ENCODE assay signal across 20 cellular contexts in genomic region chr15:49174902-49175301, GRCh38.
"Had no signal": no experiment of that assay in that cellular context is flagged by ENCODE, and none has a peak within 500 bp of the region (broad histone marks: within the 10 kb centered on the region; RNA-seq: fewer than 3 reads in every experiment).

No MANE protein-coding gene starts in this region.

- H3K4me3 Mint-ChIP-seq: activated CD4-positive, alpha-beta memory T cell treated with anti-CD3 and anti-CD28 coated beads for 36 hours; activated naive CD8-positive, alpha-beta T cell treated with anti-CD3 and anti-CD28 coated beads, Interleukin-2, amount 10 ng/mL, durations not matched to agents 7 days and 5 days; memory B cell; naive thymus-derived CD4-positive, alpha-beta T cell; stimulated activated naive CD8-positive, alpha-beta T cell treated with anti-CD3 and anti-CD28 coated beads, Interleukin-15, amount 100 ng/mL, for 72 hours had no signal

- DNase-seq: activated CD4-positive, alpha-beta memory T cell treated with anti-CD3 and anti-CD28 coated beads for 36 hours; activated CD4-positive, alpha-beta T cell treated with anti-CD3 and anti-CD28 coated beads for 1 hour; activated CD8-positive, alpha-beta memory T cell treated with anti-CD3 and anti-CD28 coated beads, Interleukin-2, amount 50 U/mL, for 4 hours; activated naive CD8-positive, alpha-beta T cell treated with anti-CD3 and anti-CD28 coated beads, Interleukin-2, amount 10 ng/mL, durations not matched to agents 7 days and 5 days; anterior cingulate cortex; brain microvascular endothelial cell; cortex of kidney; effector CD8-positive, alpha-beta T cell; foreskin melanocyte; left ventricle myocardium inferior; naive thymus-derived CD4-positive, alpha-beta T cell; sigmoid colon; stimulated activated CD4-positive, alpha-beta T cell treated with anti-CD3 and anti-CD28 coated beads, Interleukin-1b, Interleukin-23, amount 100 ng/mL, for 48 hours; stimulated activated naive CD8-positive, alpha-beta T cell treated with anti-CD3 and anti-CD28 coated beads, Interleukin-15, amount 100 ng/mL, for 72 hours; T1000; upper lobe of right lung had no signal

- H3K4me3 ChIP-seq: left ventricle myocardium inferior, mucosa of descending colon, sigmoid colon, upper lobe of right lung had no signal

- H3K27me3 ChIP-seq: brain microvascular endothelial cell, sigmoid colon, upper lobe of right lung had no signal

- H3K9me3 ChIP-seq: left ventricle myocardium inferior, mucosa of descending colon, sigmoid colon, upper lobe of right lung had no signal

- H2AFZ ChIP-seq: parathyroid adenoma had no signal

- H3K9ac ChIP-seq: parathyroid adenoma had no signal

- H3K27ac Mint-ChIP-seq: activated CD4-positive, alpha-beta memory T cell treated with anti-CD3 and anti-CD28 coated beads for 36 hours; activated naive CD8-positive, alpha-beta T cell treated with anti-CD3 and anti-CD28 coated beads, Interleukin-2, amount 10 ng/mL, durations not matched to agents 7 days and 5 days; memory B cell; stimulated activated naive CD8-positive, alpha-beta T cell treated with anti-CD3 and anti-CD28 coated beads, Interleukin-15, amount 100 ng/mL, for 72 hours had no signal

- H3K4me1 ChIP-seq: parathyroid adenoma had no signal

- H3K27me3 Mint-ChIP-seq: activated CD4-positive, alpha-beta memory T cell treated with anti-CD3 and anti-CD28 coated beads for 36 hours; activated naive CD8-positive, alpha-beta T cell treated with anti-CD3 and anti-CD28 coated beads, Interleukin-2, amount 10 ng/mL, durations not matched to agents 7 days and 5 days; memory B cell; naive thymus-derived CD4-positive, alpha-beta T cell; stimulated activated naive CD8-positive, alpha-beta T cell treated with anti-CD3 and anti-CD28 coated beads, Interleukin-15, amount 100 ng/mL, for 72 hours had no signal

- H3K9me3 Mint-ChIP-seq: activated CD4-positive, alpha-beta memory T cell treated with anti-CD3 and anti-CD28 coated beads for 36 hours; activated naive CD8-positive, alpha-beta T cell treated with anti-CD3 and anti-CD28 coated beads, Interleukin-2, amount 10 ng/mL, durations not matched to agents 7 days and 5 days; memory B cell; stimulated activated naive CD8-positive, alpha-beta T cell treated with anti-CD3 and anti-CD28 coated beads, Interleukin-15, amount 100 ng/mL, for 72 hours had no signal

- ATAC-seq: naive thymus-derived CD4-positive, alpha-beta T cell; stimulated activated naive CD8-positive, alpha-beta T cell treated with anti-CD3 and anti-CD28 coated beads, Interleukin-15, amount 100 ng/mL, for 72 hours; upper lobe of right lung had no signal

- H3K27ac ChIP-seq: brain microvascular endothelial cell, left ventricle myocardium inferior, parathyroid adenoma, sigmoid colon, upper lobe of right lung, VCaP had no signal

- H3K36me3 ChIP-seq: brain microvascular endothelial cell, left ventricle myocardium inferior, sigmoid colon, upper lobe of right lung had no signal
